1 cellular context compared by ENCODE assay signal in the genomic region with DNA sequence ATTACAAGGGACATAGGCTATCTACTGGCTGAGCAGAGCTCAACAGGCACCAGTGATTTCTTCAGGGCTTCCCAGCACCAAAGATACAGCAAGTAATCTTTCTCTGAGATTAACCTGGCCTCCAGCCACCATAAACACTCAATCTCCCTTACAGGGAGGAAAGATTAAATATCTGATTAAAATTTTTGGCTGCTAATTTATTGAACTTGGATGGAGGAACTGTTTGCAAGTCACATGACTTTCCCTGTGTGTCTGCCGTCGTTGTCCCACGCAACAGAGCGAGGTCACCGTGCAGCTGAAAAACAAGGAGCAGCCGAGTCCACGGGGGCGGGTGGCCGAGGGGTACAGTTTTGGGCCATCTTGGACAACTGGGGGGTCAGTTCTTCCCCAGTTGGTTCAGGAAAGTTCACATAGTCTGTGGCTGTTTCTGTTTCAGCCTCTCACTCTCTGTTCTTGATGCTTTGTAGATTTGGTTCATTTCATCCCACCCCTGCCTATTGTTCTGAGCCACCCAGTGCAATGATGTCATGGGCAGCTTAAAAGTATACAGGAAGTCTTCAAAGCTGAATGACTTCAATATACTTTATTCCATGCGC.
TF ChIP-seq lines count a peak whose summit lies in the region.

No MANE protein-coding gene starts in this region.

TF ChIP-seq in IMR-90, 13 proteins besides CTCF, POLR2A, EP300 and RAD21 (continued from another document):
- TF ChIP-seq, protein P1, sequence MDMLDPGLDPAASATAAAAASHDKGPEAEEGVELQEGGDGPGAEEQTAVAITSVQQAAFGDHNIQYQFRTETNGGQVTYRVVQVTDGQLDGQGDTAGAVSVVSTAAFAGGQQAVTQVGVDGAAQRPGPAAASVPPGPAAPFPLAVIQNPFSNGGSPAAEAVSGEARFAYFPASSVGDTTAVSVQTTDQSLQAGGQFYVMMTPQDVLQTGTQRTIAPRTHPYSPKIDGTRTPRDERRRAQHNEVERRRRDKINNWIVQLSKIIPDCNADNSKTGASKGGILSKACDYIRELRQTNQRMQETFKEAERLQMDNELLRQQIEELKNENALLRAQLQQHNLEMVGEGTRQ (IDR thresholded peaks at IDR 0.05; ENCODE audit: low read depth, low read length): no peak
